In genomic region chr5:64506567-64507321, GRCh38 we compare ENCODE assay signal across 9 cellular contexts. TPM values are rescaled to one million over a fixed set of nuclear protein-coding genes. Genes with fewer than 3 reads are reported as not detected.
DNase-seq lines count a peak whose midpoint lies in the region; ATAC-seq and TF ChIP-seq lines count a peak whose summit lies in the region.
"Had no signal": no experiment of that assay in that cellular context is flagged by ENCODE, and none has a peak within 500 bp of the region (broad histone marks: within the 10 kb centered on the region; RNA-seq: fewer than 3 reads in every experiment).

No MANE protein-coding gene starts in this region.

- DNase-seq in GM13977 (ENCODE audit: low spot score) (no peak), astrocyte of the hippocampus (ENCODE audit: low read depth, low spot score) (peak; percentile 14), gastrocnemius medialis (no peak), T-helper 9 cell (no peak)
- no peak for DNase-seq in activated CD8-positive, alpha-beta T cell treated with anti-CD3 and anti-CD28 coated beads, Interleukin-2, amount 10 ng/mL, durations not matched to agents 7 days and 5 days
- DNase-seq in activated CD8-positive, alpha-beta memory T cell treated with anti-CD3 and anti-CD28 coated beads for 24 hours = no peak
- DNase-seq: activated CD8-positive, alpha-beta memory T cell treated with anti-CD3 and anti-CD28 coated beads, Interleukin-2, amount 50 U/mL, for 4 hours had no signal

- H3K36me3 ChIP-seq in iPS-15b (ENCODE audit: control insufficient read depth, insufficient read depth, low read length) (no peaks in the 10 kb centered on the region), gastrocnemius medialis (no peaks in the 10 kb centered on the region)

- H3K27me3 Mint-ChIP-seq in activated CD8-positive, alpha-beta T cell treated with anti-CD3 and anti-CD28 coated beads, Interleukin-2, amount 10 ng/mL, durations not matched to agents 7 days and 5 days (ENCODE audit: low read depth) = peaks cover 33% of the 10 kb centered on the region

- in situ Hi-C loops in GM13977 (cut with MboI; ENCODE audit: low pct_unique_long_range_greater_than_20kb, low sequenced_read_pairs, unreplicated experiment) (no loop called here), gastrocnemius medialis (cut with MboI; ENCODE audit: low sequenced_read_pairs in 4 of 4) (no loop called here)

- peak overlapping the region; percentile 59 for H3K4me3 ChIP-seq in iPS-15b (ENCODE audit: low read depth, low read length)
- peak overlapping the region; percentile 55 to 65 (median 57) for H3K4me3 ChIP-seq in gastrocnemius medialis

- TF ChIP-seq CTCF in GM13977 (IDR thresholded peaks at IDR 0.05; ENCODE audit: extremely low read depth, insufficient read depth, missing control alignments) (peak; percentile 10), gastrocnemius medialis (IDR thresholded peaks at IDR 0.05 in 4 of 5, conservative IDR thresholded peaks at IDR 0.05 in 1 of 5) (no peak)

- no peak overlapping the region for H3K27ac ChIP-seq in gastrocnemius medialis

- H3K4me3 Mint-ChIP-seq in activated CD8-positive, alpha-beta T cell treated with anti-CD3 and anti-CD28 coated beads, Interleukin-2, amount 10 ng/mL, durations not matched to agents 7 days and 5 days = no peak overlapping the region

- peak overlapping the region; percentile 58 for H3K9ac ChIP-seq in iPS-15b (ENCODE audit: low read depth, low read length)

- ATAC-seq in gastrocnemius medialis = no peak
- ATAC-seq in activated CD8-positive, alpha-beta T cell treated with anti-CD3 and anti-CD28 coated beads, Interleukin-2, amount 10 ng/mL, durations not matched to agents 7 days and 5 days = no peak
- no peak for ATAC-seq in HG02870 (IDR thresholded peaks at IDR 0.05; ENCODE audit: unreplicated experiment)

- no peaks in the 10 kb centered on the region for H3K36me3 Mint-ChIP-seq in activated CD8-positive, alpha-beta T cell treated with anti-CD3 and anti-CD28 coated beads, Interleukin-2, amount 10 ng/mL, durations not matched to agents 7 days and 5 days (ENCODE audit: low read depth)

- CTCF ChIA-PET in activated CD8-positive, alpha-beta T cell treated with anti-CD3 and anti-CD28 coated beads, Interleukin-2, amount 10 ng/mL, durations not matched to agents 7 days and 5 days (lab: Charles Lee) = no interaction called here

- H3K4me1 Mint-ChIP-seq in activated CD8-positive, alpha-beta T cell treated with anti-CD3 and anti-CD28 coated beads, Interleukin-2, amount 10 ng/mL, durations not matched to agents 7 days and 5 days (ENCODE audit: low read depth) = peaks cover 7% of the 10 kb centered on the region

- no peak for TF ChIP-seq POLR2A in gastrocnemius medialis (IDR thresholded peaks at IDR 0.05)

- H3K9me3 ChIP-seq in iPS-15b (ENCODE audit: control insufficient read depth, insufficient read depth, low read length) (no peaks in the 10 kb centered on the region), gastrocnemius medialis (no peaks in the 10 kb centered on the region)

- H3K27ac Mint-ChIP-seq in activated CD8-positive, alpha-beta T cell treated with anti-CD3 and anti-CD28 coated beads, Interleukin-2, amount 10 ng/mL, durations not matched to agents 7 days and 5 days = no peak overlapping the region

- POLR2A ChIA-PET in activated CD8-positive, alpha-beta T cell treated with anti-CD3 and anti-CD28 coated beads, Interleukin-2, amount 10 ng/mL, durations not matched to agents 7 days and 5 days (lab: Charles Lee) = no interaction called here

- H3K9me3 Mint-ChIP-seq in activated CD8-positive, alpha-beta T cell treated with anti-CD3 and anti-CD28 coated beads, Interleukin-2, amount 10 ng/mL, durations not matched to agents 7 days and 5 days (ENCODE audit: insufficient read depth) = no peaks in the 10 kb centered on the region

- intact Hi-C loops in gastrocnemius medialis (cut with DNase I; ENCODE audit: low total_unique reads) = loop anchor here (2.0 to 10.0 kb wide), 2 partner anchors 88 to 106 kb away; no protein-coding TSS in a partner anchor

- H3K27me3 ChIP-seq in iPS-15b (ENCODE audit: control insufficient read depth, insufficient read depth, low read length) (peaks cover 49% of the 10 kb centered on the region), gastrocnemius medialis (peaks cover 0 to 3% (median 0%) of the 10 kb centered on the region in 3 donors)

- peaks cover 9% of the 10 kb centered on the region for H3K4me1 ChIP-seq in iPS-15b (ENCODE audit: control insufficient read depth, insufficient read depth, low read length)
- peaks cover 5 to 10% of the 10 kb centered on the region in 2 donors for H3K4me1 ChIP-seq in gastrocnemius medialis

RNA-seq across cellular contexts. Expression of gene RGS7BP, which starts 0.9 kb away (rescaled TPM):
- under 1 TPM; 0.10 to 0.86 (median 0.47) TPM for total RNA-seq in gastrocnemius medialis
- total RNA-seq in activated CD8-positive, alpha-beta T cell treated with anti-CD3 and anti-CD28 coated beads, Interleukin-2, amount 10 ng/mL, durations not matched to agents 7 days and 5 days = not detected
